In the genomic region with DNA sequence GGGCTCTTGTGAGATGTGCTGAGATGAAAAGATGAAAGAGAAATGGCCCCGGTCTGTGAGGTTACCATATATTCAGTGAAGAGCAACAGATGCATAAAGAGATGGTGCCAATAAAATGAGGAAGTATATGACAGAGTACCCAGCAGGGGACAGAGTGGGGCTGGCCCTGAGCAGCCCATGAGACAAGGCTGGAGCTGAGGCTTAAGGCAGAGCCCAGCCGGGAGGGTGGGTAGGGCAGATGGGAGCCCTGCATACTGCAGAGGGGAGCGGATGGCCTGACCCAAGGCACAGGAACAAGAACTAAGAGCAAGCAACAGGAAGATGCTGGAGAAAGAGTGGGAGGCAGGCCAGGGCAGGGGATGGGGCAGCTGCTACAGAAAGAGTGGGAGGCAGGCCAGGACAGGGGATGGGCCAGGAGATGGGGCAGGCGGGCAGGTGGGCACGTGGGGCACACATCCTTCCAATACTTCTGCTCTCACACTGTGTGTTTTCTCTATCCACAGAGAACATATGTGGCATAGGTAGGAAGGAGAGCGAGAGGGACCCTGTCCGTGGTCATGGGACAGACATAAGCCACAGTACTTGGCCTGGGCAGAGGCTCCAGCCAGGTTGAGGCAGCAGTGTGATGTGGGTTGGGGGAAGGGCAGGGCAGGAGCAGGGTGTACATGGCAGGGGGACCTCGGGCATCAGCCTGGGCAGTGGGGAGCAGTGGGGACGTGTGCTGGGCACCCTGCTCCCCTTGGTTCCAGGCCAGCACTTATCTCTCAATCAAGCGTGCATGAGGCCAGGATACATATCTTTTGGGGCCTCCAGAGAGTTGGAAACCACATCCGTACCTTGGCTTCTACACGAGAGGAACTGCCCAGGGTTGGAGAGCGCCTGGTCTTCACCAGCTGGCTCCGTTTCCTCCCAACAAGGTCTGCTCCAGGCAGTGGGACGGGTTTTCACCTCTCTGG, we compare ENCODE assay signal across 8 cellular contexts.
DNase-seq lines count a peak whose midpoint lies in the region; ATAC-seq, FAIRE-seq and TF ChIP-seq lines count a peak whose summit lies in the region.

No MANE protein-coding gene starts in this region.

- TF ChIP-seq CTCF in CD14-positive monocyte (IDR thresholded peaks at IDR 0.05): no peak

- DNase-seq in CD14-positive monocyte (ENCODE audit: low spot score) (no peak), KBM-7 (peak; percentile 92), NCI-H2227 treated with DMSO at 0.1 percent for 48 hours (lab: John Stamatoyannopoulos, UW) (no peak), frontal cortex (ENCODE audit: low spot score in 2 of 2) (no peak), EL (no peak)

- H3K27me3 Mint-ChIP-seq in CD14-positive monocyte (ENCODE audit: low read depth in 3 of 3): peaks cover 0 to 3% (median 2%) of the 10 kb centered on the region in 3 donors
- H3K27me3 Mint-ChIP-seq in activated naive CD8-positive, alpha-beta T cell: no peaks in the 10 kb centered on the region

- H3K27ac Mint-ChIP-seq in CD14-positive monocyte: peak overlapping the region; percentile 21 to 75 (median 40)
- H3K27ac Mint-ChIP-seq in activated naive CD8-positive, alpha-beta T cell: peak overlapping the region; percentile 97

- peak overlapping the region in 1 of 2 donors; percentile 70 for H3K4me3 Mint-ChIP-seq in CD14-positive monocyte
- H3K4me3 Mint-ChIP-seq in activated naive CD8-positive, alpha-beta T cell: peak overlapping the region; percentile 24

- no peaks in the 10 kb centered on the region for H3K9me3 Mint-ChIP-seq in CD14-positive monocyte
- no peaks in the 10 kb centered on the region for H3K9me3 Mint-ChIP-seq in activated naive CD8-positive, alpha-beta T cell (ENCODE audit: low read depth)

- H3K36me3 Mint-ChIP-seq in CD14-positive monocyte: no peaks in the 10 kb centered on the region
- no peaks in the 10 kb centered on the region for H3K36me3 Mint-ChIP-seq in activated naive CD8-positive, alpha-beta T cell

- no peak for FAIRE-seq in frontal cortex (lab: Jason Lieb, UNC)

- in situ Hi-C loops in KBM-7 (cut with MboI; ENCODE audit: low pct_unique_long_range_greater_than_20kb, low sequenced_read_pairs): loop anchor here (10.0 kb wide), 1 partner anchor 142 kb away; no protein-coding TSS in a partner anchor

- peak; percentile 76 for ATAC-seq in GM18907 (IDR thresholded peaks at IDR 0.05; ENCODE audit: unreplicated experiment)
- no peak for ATAC-seq in GM19452 (IDR thresholded peaks at IDR 0.05; ENCODE audit: unreplicated experiment)

- intact Hi-C loops in CD14-positive monocyte (cut with micrococcal nuclease): loop anchor here (5.0 to 10.0 kb wide), 3 partner anchors 49 to 204 kb away; no protein-coding TSS in a partner anchor

- H3K4me1 Mint-ChIP-seq in CD14-positive monocyte: peaks cover 81% of the 10 kb centered on the region
- H3K4me1 Mint-ChIP-seq in activated naive CD8-positive, alpha-beta T cell (ENCODE audit: low read depth): peaks cover 95% of the 10 kb centered on the region
